ENCODE assay signal across 1 cellular context in the genomic region with DNA sequence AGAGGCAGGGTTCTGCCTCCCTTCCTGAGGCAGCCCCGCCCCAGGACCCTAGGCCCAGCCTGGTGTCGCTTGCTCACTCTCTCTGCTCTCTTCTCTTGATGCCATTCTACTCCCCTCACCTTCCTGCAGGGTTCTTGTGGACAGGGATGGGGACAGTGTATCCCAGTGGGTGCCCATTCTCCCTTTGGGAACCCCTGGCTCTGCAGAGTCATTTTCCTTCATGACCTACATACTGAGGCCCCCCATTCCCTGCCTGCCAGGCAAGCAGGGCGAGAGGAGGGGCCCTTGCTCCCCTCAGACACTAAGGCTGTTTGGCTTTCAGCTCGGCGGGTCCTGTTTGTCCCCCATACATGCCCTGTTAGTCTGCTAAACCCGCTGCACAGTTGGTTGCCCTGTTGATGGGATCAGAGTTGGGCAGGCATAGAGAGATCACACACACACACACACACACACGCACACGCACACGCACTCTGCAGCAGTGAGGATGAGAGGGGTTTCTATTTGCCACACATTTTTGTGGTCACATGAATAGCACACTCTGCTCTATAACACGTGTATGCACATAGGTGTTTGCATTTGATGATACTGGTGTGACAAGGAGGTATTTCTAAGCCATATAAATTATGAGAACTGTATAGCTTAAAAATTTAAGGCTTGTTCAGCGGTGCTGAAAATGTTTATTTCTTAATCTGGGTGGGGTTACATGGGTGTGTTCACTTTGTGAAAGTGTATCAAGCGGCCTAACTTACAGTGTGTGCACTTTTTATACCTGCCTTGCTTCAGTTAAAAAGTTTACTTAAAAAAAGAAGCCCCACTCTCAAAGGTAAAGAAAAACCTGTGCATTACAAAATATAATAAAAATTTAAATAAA.
A peak's percentile ranks its signal among the peaks of the same experiment; 100 is the strongest.
TF ChIP-seq lines count a peak whose summit lies in the region.

No MANE protein-coding gene starts in this region.

TF ChIP-seq in HEK293, 187 proteins besides CTCF, POLR2A, EP300 and RAD21 (continued from another document):
- no peak for TF ChIP-seq GLIS2 (tag by site-specific recombination; IDR thresholded peaks at IDR 0.05)
- TF ChIP-seq, protein P1, sequence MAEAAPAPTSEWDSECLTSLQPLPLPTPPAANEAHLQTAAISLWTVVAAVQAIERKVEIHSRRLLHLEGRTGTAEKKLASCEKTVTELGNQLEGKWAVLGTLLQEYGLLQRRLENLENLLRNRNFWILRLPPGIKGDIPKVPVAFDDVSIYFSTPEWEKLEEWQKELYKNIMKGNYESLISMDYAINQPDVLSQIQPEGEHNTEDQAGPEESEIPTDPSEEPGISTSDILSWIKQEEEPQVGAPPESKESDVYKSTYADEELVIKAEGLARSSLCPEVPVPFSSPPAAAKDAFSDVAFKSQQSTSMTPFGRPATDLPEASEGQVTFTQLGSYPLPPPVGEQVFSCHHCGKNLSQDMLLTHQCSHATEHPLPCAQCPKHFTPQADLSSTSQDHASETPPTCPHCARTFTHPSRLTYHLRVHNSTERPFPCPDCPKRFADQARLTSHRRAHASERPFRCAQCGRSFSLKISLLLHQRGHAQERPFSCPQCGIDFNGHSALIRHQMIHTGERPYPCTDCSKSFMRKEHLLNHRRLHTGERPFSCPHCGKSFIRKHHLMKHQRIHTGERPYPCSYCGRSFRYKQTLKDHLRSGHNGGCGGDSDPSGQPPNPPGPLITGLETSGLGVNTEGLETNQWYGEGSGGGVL (tag by site-specific recombination; IDR thresholded peaks at IDR 0.05), result peak; percentile 57
- peak; percentile 67 for TF ChIP-seq ZIC2 (tag by site-specific recombination; IDR thresholded peaks at IDR 0.05)
- TF ChIP-seq ZNF132 (tag by site-specific recombination; IDR thresholded peaks at IDR 0.05; ENCODE audit: borderline replicate concordance), result no peak
- TF ChIP-seq ZBTB48 (tag by site-specific recombination; IDR thresholded peaks at IDR 0.05), result no peak
